ENCODE assay signal across 9 cellular contexts in genomic region chr19:46303702-46304397, GRCh38. TPM values are rescaled to one million over a fixed set of nuclear protein-coding genes. Genes with fewer than 3 reads are reported as not detected.
DNase-seq lines count a peak whose midpoint lies in the region; ATAC-seq, FAIRE-seq and TF ChIP-seq lines count a peak whose summit lies in the region.
"Had no signal": no experiment of that assay in that cellular context is flagged by ENCODE, and none has a peak within 500 bp of the region (broad histone marks: within the 10 kb centered on the region; RNA-seq: fewer than 3 reads in every experiment).

No MANE protein-coding gene starts in this region.

- no peak for ATAC-seq in stimulated activated effector memory CD8-positive, alpha-beta T cell treated with anti-CD3 and anti-CD28 coated beads, Interleukin-12 subunit alpha, Interleukin-12 subunit beta, amount 100 ng/mL, for 72 hours
- no peak for ATAC-seq in GM21529 (IDR thresholded peaks at IDR 0.05; ENCODE audit: unreplicated experiment)

- peaks cover 0 to 12% of the 10 kb centered on the region in 2 donors for H3K9me3 ChIP-seq in breast epithelium

- H3K4me1 ChIP-seq in breast epithelium: peaks cover 4 to 20% of the 10 kb centered on the region in 2 donors

- H3K36me3 ChIP-seq in breast epithelium: no peaks in the 10 kb centered on the region

- H3K4me1 Mint-ChIP-seq in stimulated activated effector memory CD8-positive, alpha-beta T cell treated with anti-CD3 and anti-CD28 coated beads, Interleukin-12 subunit alpha, Interleukin-12 subunit beta, amount 100 ng/mL, for 72 hours: no peaks in the 10 kb centered on the region
- H3K4me1 Mint-ChIP-seq in T-helper 2 cell treated with Interferon-gamma antibody and Interleukin-4, amounts not matched to agents 5 μg/mL and 100 μg/mL, for 36 hours (ENCODE audit: low read depth): no peaks in the 10 kb centered on the region

- DNase-seq in NCI-H146 (lab: John Stamatoyannopoulos, UW) (peak; percentile 68), breast epithelium (ENCODE audit: low spot score in 2 of 2) (peak; percentile 54 to 74), iris pigment epithelial cell (ENCODE audit: low read depth) (peak; percentile 72), GM12892 (ENCODE audit: insufficient read length) (no peak), SW 1271 (lab: John Stamatoyannopoulos, UW) (no peak)
- no peak for DNase-seq in stimulated activated effector memory CD8-positive, alpha-beta T cell treated with anti-CD3 and anti-CD28 coated beads, Interleukin-12 subunit alpha, Interleukin-12 subunit beta, amount 100 ng/mL, for 72 hours (ENCODE audit: low spot score in 2 of 2)
- no peak for DNase-seq in T-helper 2 cell treated with Interferon-gamma antibody and Interleukin-4, amounts not matched to agents 5 μg/mL and 100 μg/mL, for 36 hours (ENCODE audit: low spot score)
- DNase-seq: T-helper 1 cell had no signal

- intact Hi-C loops in breast epithelium (cut with DNase I; ENCODE audit: low total_unique reads): no loop called here

- H3K27me3 Mint-ChIP-seq in T-helper 2 cell treated with Interferon-gamma antibody and Interleukin-4, amounts not matched to agents 5 μg/mL and 100 μg/mL, for 36 hours (ENCODE audit: low read depth): peaks cover 7% of the 10 kb centered on the region

- no peak overlapping the region for H3K27ac Mint-ChIP-seq in stimulated activated effector memory CD8-positive, alpha-beta T cell treated with anti-CD3 and anti-CD28 coated beads, Interleukin-12 subunit alpha, Interleukin-12 subunit beta, amount 100 ng/mL, for 72 hours
- no peak overlapping the region for H3K27ac Mint-ChIP-seq in T-helper 2 cell treated with Interferon-gamma antibody and Interleukin-4, amounts not matched to agents 5 μg/mL and 100 μg/mL, for 36 hours

- peak overlapping the region; percentile 24 for H3K4me3 Mint-ChIP-seq in stimulated activated effector memory CD8-positive, alpha-beta T cell treated with anti-CD3 and anti-CD28 coated beads, Interleukin-12 subunit alpha, Interleukin-12 subunit beta, amount 100 ng/mL, for 72 hours
- no peak overlapping the region for H3K4me3 Mint-ChIP-seq in T-helper 2 cell treated with Interferon-gamma antibody and Interleukin-4, amounts not matched to agents 5 μg/mL and 100 μg/mL, for 36 hours

- H3K36me3 Mint-ChIP-seq in stimulated activated effector memory CD8-positive, alpha-beta T cell treated with anti-CD3 and anti-CD28 coated beads, Interleukin-12 subunit alpha, Interleukin-12 subunit beta, amount 100 ng/mL, for 72 hours: peaks cover 4% of the 10 kb centered on the region
- no peaks in the 10 kb centered on the region for H3K36me3 Mint-ChIP-seq in T-helper 2 cell treated with Interferon-gamma antibody and Interleukin-4, amounts not matched to agents 5 μg/mL and 100 μg/mL, for 36 hours (ENCODE audit: low read depth)

- no peaks in the 10 kb centered on the region for H3K27me3 ChIP-seq in breast epithelium

- TF ChIP-seq CTCF in breast epithelium (IDR thresholded peaks at IDR 0.05): no peak

- no peak for FAIRE-seq in GM12892 (lab: Jason Lieb, UNC)

- no peak overlapping the region for H3K27ac ChIP-seq in breast epithelium

- peak overlapping the region in 2 of 3 donors; percentile 13 to 47 for H3K4me3 ChIP-seq in breast epithelium

- TF ChIP-seq POLR2A in breast epithelium (IDR thresholded peaks at IDR 0.05) (no peak), GM12892 (IDR thresholded peaks at IDR 0.05; ENCODE audit: low read depth, low read length) (no peak)

- peaks cover 5% of the 10 kb centered on the region for H3K9me3 Mint-ChIP-seq in stimulated activated effector memory CD8-positive, alpha-beta T cell treated with anti-CD3 and anti-CD28 coated beads, Interleukin-12 subunit alpha, Interleukin-12 subunit beta, amount 100 ng/mL, for 72 hours
- H3K9me3 Mint-ChIP-seq in T-helper 2 cell treated with Interferon-gamma antibody and Interleukin-4, amounts not matched to agents 5 μg/mL and 100 μg/mL, for 36 hours: peaks cover 16% of the 10 kb centered on the region

RNA-seq across cellular contexts. Expression of gene HIF3A, which starts 7.0 kb away (rescaled TPM):
- 100 to 1,000 TPM in 1 of 3 donors, 10 to 100 TPM in 2; 10.4 to 111 (median 20.6) TPM for total RNA-seq in breast epithelium
- polyA plus RNA-seq in GM12892 (2012; ENCODE audit: missing spikeins): not detected

RNA-seq across cellular contexts. Expression of gene PPP5C, which starts 43.0 kb away (rescaled TPM):
- 10 to 100 TPM; 41.3 to 72.4 (median 58.7) TPM for total RNA-seq in breast epithelium
- 53.9 TPM for polyA plus RNA-seq in GM12892 (2012; ENCODE audit: missing spikeins)

Comparison
In these comparisons a context has a peak if more than half of its experiments do, and no peak if none do; other contexts are left out.
1. DNase-seq: peak in NCI-H146 (single experiment), breast epithelium (2 of 2) and iris pigment epithelial cell (single experiment); none in stimulated activated effector memory CD8-positive, alpha-beta T cell treated with anti-CD3 and anti-CD28 coated beads, Interleukin-12 subunit alpha, Interleukin-12 subunit beta, amount 100 ng/mL, for 72 hours (0 of 2), GM12892 (single experiment), T-helper 2 cell treated with Interferon-gamma antibody and Interleukin-4, amounts not matched to agents 5 μg/mL and 100 μg/mL, for 36 hours (single experiment) and SW 1271 (0 of 2).